In the genomic region with DNA sequence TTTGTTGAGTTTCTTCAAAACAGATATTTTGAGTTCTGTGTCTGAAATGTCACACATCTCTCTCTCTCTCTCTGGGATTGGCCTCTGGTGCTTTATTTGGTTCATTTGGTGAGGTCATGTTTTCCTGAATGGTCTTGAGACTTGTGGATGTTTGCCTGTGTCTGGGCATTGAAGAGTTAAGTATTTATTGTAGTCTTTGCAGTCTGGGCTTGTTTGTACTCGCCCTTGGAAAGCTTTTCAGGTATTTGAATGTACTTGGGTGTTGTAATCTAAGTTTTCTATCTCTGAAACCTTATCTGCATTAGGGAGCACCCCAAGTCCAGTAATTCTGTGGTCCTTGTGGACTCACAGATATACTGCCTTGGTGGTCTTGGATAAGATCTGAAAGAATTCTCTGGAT, we compare ENCODE assay signal across 1 cellular context.
TF ChIP-seq lines count a peak whose summit lies in the region.

No MANE protein-coding gene starts in this region.

TF ChIP-seq in H1, 55 proteins besides CTCF, POLR2A, EP300 and RAD21:
- TF ChIP-seq CTBP2 (IDR thresholded peaks at IDR 0.05; ENCODE audit: borderline replicate concordance, insufficient read depth, insufficient read length, low read length) (no peak), SUZ12 (IDR thresholded peaks at IDR 0.05; ENCODE audit: low read length) (no peak), GTF2F1 (IDR thresholded peaks at IDR 0.05; ENCODE audit: borderline replicate concordance, low read depth, low read length) (no peak), BRCA1 (IDR thresholded peaks at IDR 0.05; ENCODE audit: low read depth, low read length) (no peak), POU5F1 (IDR thresholded peaks at IDR 0.05; ENCODE audit: low read depth, low read length) (no peak), SIRT6 (IDR thresholded peaks at IDR 0.05; ENCODE audit: low read length) (no peak), KDM5A (IDR thresholded peaks at IDR 0.05; ENCODE audit: low read length) (no peak), TAF1 (IDR thresholded peaks at IDR 0.05; ENCODE audit: low read depth, low read length) (no peak), SRF (IDR thresholded peaks at IDR 0.05; ENCODE audit: low read depth, low read length) (no peak), CHD2 (IDR thresholded peaks at IDR 0.05; ENCODE audit: low read length) (no peak), CBX8 (IDR thresholded peaks at IDR 0.05; ENCODE audit: borderline replicate concordance, low read depth, low read length) (no peak), TEAD4 (IDR thresholded peaks at IDR 0.05; ENCODE audit: low read depth, low read length) (no peak), HDAC6 (IDR thresholded peaks at IDR 0.05; ENCODE audit: low read depth, low read length) (no peak), HDAC2 (IDR thresholded peaks at IDR 0.05; ENCODE audit: borderline replicate concordance in 1 of 2, low read depth in 2 of 2, low read length in 2 of 2) (no peak), EZH2 (IDR thresholded peaks at IDR 0.05; ENCODE audit: low read depth, low read length, severe bottlenecking) (no peak), CREB1 (IDR thresholded peaks at IDR 0.05) (no peak), SP1 (IDR thresholded peaks at IDR 0.05; ENCODE audit: low read depth, low read length) (no peak), RNF2 (IDR thresholded peaks at IDR 0.05; ENCODE audit: borderline replicate concordance, low read depth, low read length, missing control alignments, poor library complexity, severe bottlenecking) (no peak)
- TF ChIP-seq, protein P1, sequence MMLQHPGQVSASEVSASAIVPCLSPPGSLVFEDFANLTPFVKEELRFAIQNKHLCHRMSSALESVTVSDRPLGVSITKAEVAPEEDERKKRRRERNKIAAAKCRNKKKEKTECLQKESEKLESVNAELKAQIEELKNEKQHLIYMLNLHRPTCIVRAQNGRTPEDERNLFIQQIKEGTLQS (IDR thresholded peaks at IDR 0.05; ENCODE audit: insufficient read depth, low read depth, low read length), result no peak
- TF ChIP-seq, protein P2, sequence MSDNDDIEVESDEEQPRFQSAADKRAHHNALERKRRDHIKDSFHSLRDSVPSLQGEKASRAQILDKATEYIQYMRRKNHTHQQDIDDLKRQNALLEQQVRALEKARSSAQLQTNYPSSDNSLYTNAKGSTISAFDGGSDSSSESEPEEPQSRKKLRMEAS (IDR thresholded peaks at IDR 0.05), result no peak
